ENCODE assay signal across 8 cellular contexts in the genomic region with DNA sequence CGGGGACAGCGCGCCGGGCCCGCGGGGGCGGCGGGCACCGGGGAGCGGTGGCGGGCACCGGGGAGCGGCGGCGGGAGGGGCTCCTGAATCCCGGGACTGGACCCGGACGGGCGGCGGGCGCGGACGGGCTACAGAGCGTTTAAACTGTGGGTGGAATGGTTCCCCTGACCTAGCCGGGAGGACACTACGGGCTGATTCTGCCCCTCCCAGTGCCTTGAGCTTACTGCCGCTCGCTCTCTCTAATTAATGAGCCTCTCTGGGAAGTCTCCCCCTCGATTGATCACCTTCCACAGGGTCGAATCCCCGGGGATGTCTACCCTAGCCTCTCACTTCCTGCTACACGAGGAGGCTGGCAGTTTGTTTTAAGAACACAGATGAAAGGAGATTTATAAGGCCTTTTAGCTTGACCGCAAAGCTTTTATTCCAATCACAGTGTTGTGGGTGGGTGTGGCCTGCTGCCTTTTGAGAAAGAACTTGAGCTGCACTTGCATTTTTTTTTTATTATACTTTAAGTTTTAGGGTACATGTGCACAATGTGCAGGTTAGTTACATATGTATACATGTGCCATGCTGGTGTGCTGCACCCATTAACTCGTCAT. TPM values are rescaled to one million over a fixed set of nuclear protein-coding genes. Genes with fewer than 3 reads are reported as not detected.
DNase-seq lines count a peak whose midpoint lies in the region; ATAC-seq and TF ChIP-seq lines count a peak whose summit lies in the region.

No MANE protein-coding gene starts in this region.

- H3K27ac ChIP-seq in prostate gland, result peak overlapping the region; percentile 58 to 71

- peaks cover 12% of the 10 kb centered on the region for H3K4me1 Mint-ChIP-seq in activated naive CD4-positive, alpha-beta T cell treated with anti-CD3 and anti-CD28 coated beads, Interleukin-2, amount 10 ng/mL, durations not matched to agents 7 days and 5 days

- WGBS in prostate gland, result 3% methylated on average over 9 of the region's 34 CpGs

- no peak for TF ChIP-seq POLR2A in prostate gland (IDR thresholded peaks at IDR 0.05)

- H3K4me3 Mint-ChIP-seq in activated naive CD4-positive, alpha-beta T cell treated with anti-CD3 and anti-CD28 coated beads, Interleukin-2, amount 10 ng/mL, durations not matched to agents 7 days and 5 days, result peak overlapping the region; percentile 57

- ATAC-seq in GM21367 (IDR thresholded peaks at IDR 0.05; ENCODE audit: unreplicated experiment) (no peak), GM19023 (IDR thresholded peaks at IDR 0.05; ENCODE audit: unreplicated experiment) (no peak)

- TF ChIP-seq CTCF in fibroblast of villous mesenchyme (IDR thresholded peaks at IDR 0.05; ENCODE audit: insufficient read depth, low read depth, low read length) (no peak), prostate gland (IDR thresholded peaks at IDR 0.05) (no peak)

- intact Hi-C loops in prostate gland (cut with DNase I), result no loop called here

- H3K36me3 ChIP-seq in prostate gland, result no peaks in the 10 kb centered on the region

- H3K4me3 ChIP-seq in fibroblast of villous mesenchyme (ENCODE audit: low read depth, low read length) (no peak overlapping the region), prostate gland (peak overlapping the region; percentile 53 to 55)

- peaks cover 40% of the 10 kb centered on the region for H3K27me3 Mint-ChIP-seq in activated naive CD4-positive, alpha-beta T cell treated with anti-CD3 and anti-CD28 coated beads, Interleukin-2, amount 10 ng/mL, durations not matched to agents 7 days and 5 days

- CTCF ChIA-PET in activated naive CD4-positive, alpha-beta T cell treated with anti-CD3 and anti-CD28 coated beads, Interleukin-2, amount 10 ng/mL, durations not matched to agents 7 days and 5 days (lab: Charles Lee), result interaction anchor here (0.6 to 1.3 kb wide), 2 partner anchors 35 to 924 kb away, joined by 3 to 5 read pairs; no protein-coding TSS in a partner anchor

- DNase-seq in activated naive CD4-positive, alpha-beta T cell treated with anti-CD3 and anti-CD28 coated beads, Interleukin-2, amount 10 ng/mL, durations not matched to agents 7 days and 5 days, result peak; percentile 27
- DNase-seq in activated naive CD4-positive, alpha-beta T cell treated with Interleukin-2 at 50 U/mL for 16 hours, result no peak
- peak; percentile 9 for DNase-seq in RPMI7951 (ENCODE audit: low read depth)
- DNase-seq in fibroblast of villous mesenchyme (ENCODE audit: low read depth), result peak; percentile 9
- no peak for DNase-seq in prostate gland (ENCODE audit: low spot score)
- no peak for DNase-seq in activated gamma-delta T cell (lab: John Stamatoyannopoulos, UW)

- no peaks in the 10 kb centered on the region for H3K9me3 Mint-ChIP-seq in activated naive CD4-positive, alpha-beta T cell treated with anti-CD3 and anti-CD28 coated beads, Interleukin-2, amount 10 ng/mL, durations not matched to agents 7 days and 5 days

- H3K27me3 ChIP-seq in prostate gland (replicated peaks; ENCODE audit: insufficient read depth), result no peaks in the 10 kb centered on the region

- no peaks in the 10 kb centered on the region for H3K4me1 ChIP-seq in prostate gland (replicated peaks)

- H3K36me3 Mint-ChIP-seq in activated naive CD4-positive, alpha-beta T cell treated with anti-CD3 and anti-CD28 coated beads, Interleukin-2, amount 10 ng/mL, durations not matched to agents 7 days and 5 days, result no peaks in the 10 kb centered on the region

- no peaks in the 10 kb centered on the region for H3K9me3 ChIP-seq in prostate gland

- no peak overlapping the region for H3K27ac Mint-ChIP-seq in activated naive CD4-positive, alpha-beta T cell treated with anti-CD3 and anti-CD28 coated beads, Interleukin-2, amount 10 ng/mL, durations not matched to agents 7 days and 5 days

RNA-seq across cellular contexts. Expression of gene GNAL, which starts 1.0 kb away (rescaled TPM):
- total RNA-seq in RPMI7951 (2014; rRNA removed; shearing (Covaris generic)), result not detected in 2 replicates
- total RNA-seq in fibroblast of villous mesenchyme, result under 0.01 and 0.32 TPM in 2 replicates
- 10 to 100 TPM in 1 of 2 donors, 1 to 10 TPM in 1; 4.2 to 14.3 TPM for total RNA-seq in prostate gland

Comparison
In these comparisons a context has a peak if more than half of its experiments do, and no peak if none do; other contexts are left out.
1. DNase-seq: peak in activated naive CD4-positive, alpha-beta T cell treated with anti-CD3 and anti-CD28 coated beads, Interleukin-2, amount 10 ng/mL, durations not matched to agents 7 days and 5 days (single experiment), RPMI7951 (single experiment) and fibroblast of villous mesenchyme (single experiment); none in activated naive CD4-positive, alpha-beta T cell treated with Interleukin-2 at 50 U/mL for 16 hours (single experiment), prostate gland (single experiment) and activated gamma-delta T cell (single experiment).